33 cellular contexts compared by ENCODE assay signal in the genomic region with DNA sequence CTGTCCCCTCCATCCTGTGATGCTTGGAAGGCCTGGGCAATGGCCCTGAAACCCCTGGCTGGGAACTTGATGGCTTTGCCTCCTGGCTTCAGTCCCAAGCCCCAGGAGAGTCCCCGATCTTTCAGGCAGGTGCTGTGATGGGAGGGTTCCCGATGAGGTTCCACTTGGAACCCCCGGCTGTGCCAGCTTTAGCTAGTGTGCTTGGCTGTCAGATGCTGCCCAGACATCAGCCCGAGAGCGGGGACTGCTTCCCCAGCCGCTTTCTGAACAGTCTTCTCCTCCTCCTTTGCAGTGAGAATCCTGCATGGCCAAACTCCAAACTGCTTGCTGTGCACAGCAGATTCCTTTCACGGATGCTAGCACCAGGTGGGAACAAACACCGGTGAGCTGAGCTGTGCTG. TPM values are rescaled to one million over a fixed set of nuclear protein-coding genes. Genes with fewer than 3 reads are reported as not detected.
"Had no signal": no experiment of that assay in that cellular context is flagged by ENCODE, and none has a peak within 500 bp of the region (broad histone marks: within the 10 kb centered on the region; RNA-seq: fewer than 3 reads in every experiment).

No MANE protein-coding gene starts in this region.

- ATAC-seq: activated naive CD4-positive, alpha-beta T cell treated with anti-CD3 and anti-CD28 coated beads, Interleukin-2, amount 50 U/mL, for 72 hours; activated T-cell treated with anti-CD3 and anti-CD28 coated beads, Interleukin-2, amount 50 U/mL, for 72 hours; esophagus mucosa; gastroesophageal sphincter; T-helper 17 cell had no signal

- H3K36me3 Mint-ChIP-seq: activated naive CD4-positive, alpha-beta T cell treated with anti-CD3 and anti-CD28 coated beads, Interleukin-2, amount 10 ng/mL, durations not matched to agents 7 days and 5 days; activated naive CD4-positive, alpha-beta T cell treated with anti-CD3 and anti-CD28 coated beads, Interleukin-2, amount 50 U/mL, for 72 hours; activated naive CD8-positive, alpha-beta T cell treated with anti-CD3 and anti-CD28 coated beads, Interleukin-2, amount 10 ng/mL, durations not matched to agents 7 days and 5 days; brain had no signal

- H3K27me3 ChIP-seq: ascending aorta, breast epithelium, cardiac muscle cell, dorsolateral prefrontal cortex, gastroesophageal sphincter had no signal

- H3K9me3 Mint-ChIP-seq: activated CD4-positive, alpha-beta memory T cell treated with anti-CD3 and anti-CD28 coated beads, Interleukin-2, amount 10 ng/mL, durations not matched to agents 7 days and 5 days; activated CD4-positive, alpha-beta T cell treated with anti-CD3 and anti-CD28 coated beads, Interleukin-2, amount 10 ng/mL, durations not matched to agents 7 days and 5 days; activated naive CD4-positive, alpha-beta T cell treated with anti-CD3 and anti-CD28 coated beads, Interleukin-2, amount 10 ng/mL, durations not matched to agents 7 days and 5 days; activated naive CD4-positive, alpha-beta T cell treated with anti-CD3 and anti-CD28 coated beads, Interleukin-2, amount 50 U/mL, for 72 hours; activated naive CD8-positive, alpha-beta T cell treated with anti-CD3 and anti-CD28 coated beads, Interleukin-2, amount 10 ng/mL, durations not matched to agents 7 days and 5 days; activated T-cell treated with anti-CD3 and anti-CD28 coated beads, Interleukin-2, amount 50 U/mL, for 24 hours; activated T-cell treated with anti-CD3 and anti-CD28 coated beads, Interleukin-2, amount 50 U/mL, for 72 hours; brain; dendritic cell treated with granulocyte-macrophage colony-stimulating factor and Interleukin-4, amounts not matched to agents 40 ng/mL and 50 ng/mL, for 4 days; endodermal cell; T-helper 2 cell treated with Interferon-gamma antibody and Interleukin-4, amounts not matched to agents 5 μg/mL and 100 μg/mL, for 36 hours had no signal

- H3K9me3 ChIP-seq: ascending aorta, breast epithelium, gastroesophageal sphincter had no signal

- DNase-seq: activated CD4-positive, alpha-beta memory T cell treated with anti-CD3 and anti-CD28 coated beads, Interleukin-2, amount 10 ng/mL, durations not matched to agents 7 days and 5 days; activated CD4-positive, alpha-beta T cell treated with anti-CD3 and anti-CD28 coated beads for 1 hour; activated CD4-positive, alpha-beta T cell treated with anti-CD3 and anti-CD28 coated beads for 4 hours; activated CD4-positive, alpha-beta T cell treated with anti-CD3 and anti-CD28 coated beads, Interleukin-2, amount 10 ng/mL, durations not matched to agents 7 days and 5 days; activated CD4-positive, alpha-beta T cell treated with anti-CD3 and anti-CD28 coated beads, Interleukin-2, amount 50 U/mL, for 4 hours; activated CD8-positive, alpha-beta memory T cell treated with anti-CD3 and anti-CD28 coated beads, Interleukin-2, amount 50 U/mL, for 48 hours; activated gamma-delta T cell; activated naive CD4-positive, alpha-beta T cell; activated naive CD4-positive, alpha-beta T cell treated with anti-CD3 and anti-CD28 coated beads, Interleukin-2, amount 10 ng/mL, durations not matched to agents 7 days and 5 days; activated naive CD8-positive, alpha-beta T cell treated with anti-CD3 and anti-CD28 coated beads, Interleukin-2, amount 10 ng/mL, durations not matched to agents 7 days and 5 days; activated T-cell treated with anti-CD3 and anti-CD28 coated beads for 4 hours; activated T-cell treated with anti-CD3 and anti-CD28 coated beads, Interleukin-2, amount 50 U/mL, for 24 hours; activated T-cell treated with anti-CD3 and anti-CD28 coated beads, Interleukin-2, amount 50 U/mL, for 72 hours; central memory CD4-positive, alpha-beta T cell; cerebellar nuclear complex; dorsolateral prefrontal cortex; effector memory CD4-positive, alpha-beta T cell; endodermal cell; foreskin melanocyte; T-helper 1 cell; T-helper 17 cell; T1000 had no signal

- H3K27me3 Mint-ChIP-seq: activated CD4-positive, alpha-beta memory T cell treated with anti-CD3 and anti-CD28 coated beads, Interleukin-2, amount 10 ng/mL, durations not matched to agents 7 days and 5 days; activated CD4-positive, alpha-beta T cell treated with anti-CD3 and anti-CD28 coated beads, Interleukin-2, amount 10 ng/mL, durations not matched to agents 7 days and 5 days; activated naive CD4-positive, alpha-beta T cell treated with anti-CD3 and anti-CD28 coated beads, Interleukin-2, amount 10 ng/mL, durations not matched to agents 7 days and 5 days; activated naive CD8-positive, alpha-beta T cell treated with anti-CD3 and anti-CD28 coated beads, Interleukin-2, amount 10 ng/mL, durations not matched to agents 7 days and 5 days; activated T-cell treated with anti-CD3 and anti-CD28 coated beads, Interleukin-2, amount 50 U/mL, for 24 hours had no signal

- H3K4me3 ChIP-seq: ascending aorta, breast epithelium, cardiac muscle cell, coronary artery, dorsolateral prefrontal cortex, gastroesophageal sphincter had no signal

- H3K4me1 ChIP-seq: ascending aorta, breast epithelium, gastroesophageal sphincter had no signal

- H3K36me3 ChIP-seq: ascending aorta, breast epithelium, cardiac muscle cell, gastroesophageal sphincter had no signal

- H3K27ac ChIP-seq: ascending aorta, breast epithelium, cardiac muscle cell, coronary artery, dorsolateral prefrontal cortex, gastroesophageal sphincter had no signal

- H3K4me1 Mint-ChIP-seq: activated CD4-positive, alpha-beta T cell treated with anti-CD3 and anti-CD28 coated beads, Interleukin-2, amount 10 ng/mL, durations not matched to agents 7 days and 5 days; activated naive CD4-positive, alpha-beta T cell treated with anti-CD3 and anti-CD28 coated beads, Interleukin-2, amount 10 ng/mL, durations not matched to agents 7 days and 5 days; activated naive CD8-positive, alpha-beta T cell treated with anti-CD3 and anti-CD28 coated beads, Interleukin-2, amount 10 ng/mL, durations not matched to agents 7 days and 5 days; T-helper 17 cell had no signal

- H3K27ac Mint-ChIP-seq: activated CD4-positive, alpha-beta memory T cell treated with anti-CD3 and anti-CD28 coated beads, Interleukin-2, amount 10 ng/mL, durations not matched to agents 7 days and 5 days; activated CD4-positive, alpha-beta T cell treated with anti-CD3 and anti-CD28 coated beads, Interleukin-2, amount 10 ng/mL, durations not matched to agents 7 days and 5 days; activated naive CD4-positive, alpha-beta T cell treated with anti-CD3 and anti-CD28 coated beads, Interleukin-2, amount 10 ng/mL, durations not matched to agents 7 days and 5 days; activated naive CD4-positive, alpha-beta T cell treated with anti-CD3 and anti-CD28 coated beads, Interleukin-2, amount 50 U/mL, for 72 hours; activated naive CD8-positive, alpha-beta T cell treated with anti-CD3 and anti-CD28 coated beads, Interleukin-2, amount 10 ng/mL, durations not matched to agents 7 days and 5 days; activated T-cell treated with anti-CD3 and anti-CD28 coated beads, Interleukin-2, amount 50 U/mL, for 24 hours; activated T-cell treated with anti-CD3 and anti-CD28 coated beads, Interleukin-2, amount 50 U/mL, for 72 hours; brain; dendritic cell treated with granulocyte-macrophage colony-stimulating factor and Interleukin-4, amounts not matched to agents 40 ng/mL and 50 ng/mL, for 4 days; endodermal cell; T-helper 17 cell; T-helper 2 cell treated with Interferon-gamma antibody and Interleukin-4, amounts not matched to agents 5 μg/mL and 100 μg/mL, for 36 hours had no signal

- H3K4me3 Mint-ChIP-seq: activated CD4-positive, alpha-beta memory T cell treated with anti-CD3 and anti-CD28 coated beads, Interleukin-2, amount 10 ng/mL, durations not matched to agents 7 days and 5 days; activated CD4-positive, alpha-beta T cell treated with anti-CD3 and anti-CD28 coated beads, Interleukin-2, amount 10 ng/mL, durations not matched to agents 7 days and 5 days; activated naive CD4-positive, alpha-beta T cell treated with anti-CD3 and anti-CD28 coated beads, Interleukin-2, amount 10 ng/mL, durations not matched to agents 7 days and 5 days; activated naive CD8-positive, alpha-beta T cell treated with anti-CD3 and anti-CD28 coated beads, Interleukin-2, amount 10 ng/mL, durations not matched to agents 7 days and 5 days; activated T-cell treated with anti-CD3 and anti-CD28 coated beads, Interleukin-2, amount 50 U/mL, for 24 hours; activated T-cell treated with anti-CD3 and anti-CD28 coated beads, Interleukin-2, amount 50 U/mL, for 72 hours; brain; dendritic cell treated with granulocyte-macrophage colony-stimulating factor and Interleukin-4, amounts not matched to agents 40 ng/mL and 50 ng/mL, for 4 days; endodermal cell; T-helper 17 cell; T-helper 2 cell treated with Interferon-gamma antibody and Interleukin-4, amounts not matched to agents 5 μg/mL and 100 μg/mL, for 36 hours had no signal

RNA-seq across cellular contexts. Expression of a gene that starts 58.1 kb away (rescaled TPM):
- total RNA-seq: epithelial cell of proximal tubule had no signal
